Comparison of ENCODE assay signal across 9 cellular contexts in the genomic region with DNA sequence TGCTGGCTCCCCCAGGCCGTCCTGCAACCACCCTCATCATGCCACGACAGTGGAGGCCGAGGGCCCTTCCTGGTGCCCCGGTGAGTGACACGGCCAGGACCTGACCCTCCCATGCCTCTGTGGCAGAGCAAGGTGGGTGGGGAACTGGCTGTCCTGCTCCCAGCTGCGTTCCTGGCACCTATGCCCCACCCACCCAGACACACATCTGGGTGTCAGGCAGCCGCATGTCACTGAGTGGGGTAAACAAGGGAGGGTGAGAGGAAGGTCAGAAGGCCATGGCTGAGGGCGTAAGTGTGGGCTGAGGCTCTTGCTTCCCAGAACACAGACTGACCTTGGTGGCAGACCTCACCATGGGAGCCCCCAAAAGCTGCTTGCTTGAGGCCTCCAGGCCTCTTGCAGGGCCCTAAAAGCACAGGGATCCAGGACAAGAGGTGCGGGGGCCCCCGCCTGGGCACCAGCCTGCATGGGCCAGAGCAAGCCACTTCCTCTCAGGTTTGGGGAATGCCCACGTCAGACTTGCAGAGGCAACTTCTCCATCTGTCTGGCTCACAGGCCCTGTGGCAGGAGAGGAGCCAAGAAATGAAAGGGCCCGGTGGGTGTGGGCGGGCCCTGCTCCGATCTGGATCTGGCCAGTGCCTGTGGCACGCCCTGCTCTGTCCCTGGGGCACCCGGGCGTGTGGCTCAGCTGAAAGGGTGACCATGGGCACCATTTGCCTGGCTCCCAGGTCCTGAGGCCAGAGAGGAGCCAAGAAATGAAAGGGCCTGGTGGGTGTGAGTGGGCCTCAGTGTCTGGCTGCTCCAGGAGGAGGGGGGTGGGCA. TPM values are rescaled to one million over a fixed set of nuclear protein-coding genes. Genes with fewer than 3 reads are reported as not detected.
DNase-seq lines count a peak whose midpoint lies in the region; ATAC-seq and TF ChIP-seq lines count a peak whose summit lies in the region.
"Had no signal": no experiment of that assay in that cellular context is flagged by ENCODE, and none has a peak within 500 bp of the region (broad histone marks: within the 10 kb centered on the region; RNA-seq: fewer than 3 reads in every experiment).

No MANE protein-coding gene starts in this region.

- peak in 1 of 2 donors; percentile 35 for TF ChIP-seq POLR2A in tibial nerve (IDR thresholded peaks at IDR 0.05)

- 59% methylated on average over 17 of the region's 17 CpGs for WGBS in liver
- 26 to 36% methylated on average over 14 to 16 of the region's 17 CpGs for WGBS in tibial nerve, 2 donors

- no peaks in the 10 kb centered on the region for H3K36me3 ChIP-seq in RWPE2 (ENCODE audit: low read depth)
- no peaks in the 10 kb centered on the region for H3K36me3 ChIP-seq in liver (ENCODE audit: control insufficient read depth in 4 of 4, insufficient read depth in 3 of 4, low read depth in 1 of 4, low read length in 3 of 4)
- no peaks in the 10 kb centered on the region for H3K36me3 ChIP-seq in tibial nerve

- H3K4me3 ChIP-seq in RWPE2 (ENCODE audit: severe bottlenecking) (no peak overlapping the region), liver (ENCODE audit: low read depth in 1 of 3, low read length in 3 of 3) (no peak overlapping the region), tibial nerve (no peak overlapping the region)

- H3K4me1 Mint-ChIP-seq in CD4-positive, alpha-beta T cell (ENCODE audit: low read depth): peaks cover 33% of the 10 kb centered on the region
- peaks cover 35% of the 10 kb centered on the region for H3K4me1 Mint-ChIP-seq in MCF 10A (ENCODE audit: insufficient read depth, unreplicated experiment)
- H3K4me1 Mint-ChIP-seq: nephron had no signal

- ATAC-seq in CD4-positive, alpha-beta T cell (ENCODE audit: poor library complexity): peak; percentile 68
- peak; percentile 49 for ATAC-seq in GM21786 (IDR thresholded peaks at IDR 0.05; ENCODE audit: unreplicated experiment)
- peak; percentile 67 for ATAC-seq in RWPE2 (ENCODE audit: low read depth)
- ATAC-seq in GM19324 (IDR thresholded peaks at IDR 0.05; ENCODE audit: low FRiP score, unreplicated experiment): no peak

- CTCF ChIA-PET in CD4-positive, alpha-beta T cell (lab: Charles Lee): interaction anchor here (1.2 kb wide), 1 partner anchor 10 kb away, joined by 6 read pairs; no protein-coding TSS in a partner anchor
- CTCF ChIA-PET in MCF 10A (lab: Yijun Ruan, JAX): interaction anchor here (0.6 to 1.2 kb wide), 4 partner anchors 11 to 410 kb away, joined by 3 to 4 read pairs (median 3); partner anchors contain the start of gene DCXR

- H3K27me3 Mint-ChIP-seq in CD4-positive, alpha-beta T cell: no peaks in the 10 kb centered on the region
- no peaks in the 10 kb centered on the region for H3K27me3 Mint-ChIP-seq in MCF 10A (ENCODE audit: insufficient read depth, unreplicated experiment)

- intact Hi-C loops in CD4-positive, alpha-beta T cell (cut with DNase I, micrococcal nuclease): loop anchor here in 1 of 2 experiments (2.0 kb wide), 1 partner anchor 16 kb away; no protein-coding TSS in a partner anchor
- intact Hi-C loops in MCF 10A (cut with micrococcal nuclease): no loop called here

- H3K4me3 Mint-ChIP-seq in CD4-positive, alpha-beta T cell: peak overlapping the region; percentile 69
- peak overlapping the region; percentile 60 for H3K4me3 Mint-ChIP-seq in MCF 10A (ENCODE audit: unreplicated experiment)

- BruUV-seq in MCF 10A (replicated peaks; lab: Mats Ljungman, UMichigan): no TSS peak

- no peak for TF ChIP-seq RAD21 in liver (IDR thresholded peaks at IDR 0.05)

- H3K9ac ChIP-seq in liver (ENCODE audit: low read depth in 1 of 2, low read length in 2 of 2): peak overlapping the region in 1 of 2 donors; percentile 30

- H3K4me1 ChIP-seq in RWPE2 (ENCODE audit: insufficient read depth, poor library complexity, severe bottlenecking) (peaks cover 31% of the 10 kb centered on the region), liver (ENCODE audit: control insufficient read depth in 4 of 4, insufficient read depth in 4 of 4, low read length in 3 of 4) (peaks cover 4 to 24% (median 14%) of the 10 kb centered on the region in 4 donors), tibial nerve (peaks cover 3 to 46% (median 31%) of the 10 kb centered on the region in 4 donors)

- H3K9me3 Mint-ChIP-seq in CD4-positive, alpha-beta T cell: no peaks in the 10 kb centered on the region
- H3K9me3 Mint-ChIP-seq in MCF 10A (ENCODE audit: unreplicated experiment): no peaks in the 10 kb centered on the region

- peak overlapping the region; percentile 88 for H3K27ac Mint-ChIP-seq in CD4-positive, alpha-beta T cell
- H3K27ac Mint-ChIP-seq in MCF 10A (ENCODE audit: low read depth, unreplicated experiment): peak overlapping the region; percentile 90
- H3K27ac Mint-ChIP-seq: nephron had no signal

- peak overlapping the region; percentile 21 for H3K27ac ChIP-seq in CD4-positive, alpha-beta T cell (ENCODE audit: low read depth, low read length)
- H3K27ac ChIP-seq in RWPE2 (ENCODE audit: poor library complexity, severe bottlenecking): peak overlapping the region; percentile 98
- peak overlapping the region; percentile 60 to 82 for H3K27ac ChIP-seq in liver (ENCODE audit: low read depth in 1 of 2, low read length in 2 of 2)
- H3K27ac ChIP-seq in tibial nerve: peak overlapping the region; percentile 34 to 88 (median 80)

- DNase-seq in CD4-positive, alpha-beta T cell: peak in 2 of 10 experiments; percentile 39 to 56
- peak; percentile 88 for DNase-seq in RWPE2 (ENCODE audit: low spot score)
- peak; percentile 97 for DNase-seq in MCF 10A (ENCODE audit: unreplicated experiment)
- peak in 1 of 2 donors; percentile 57 for DNase-seq in tibial nerve (ENCODE audit: low spot score in 2 of 2)
- DNase-seq in NCI-H524 treated with DMSO at 0.1 percent for 48 hours (lab: John Stamatoyannopoulos, UW): no peak

- no peaks in the 10 kb centered on the region for H3K9me3 ChIP-seq in CD4-positive, alpha-beta T cell (ENCODE audit: control insufficient read depth, low read length)
- H3K9me3 ChIP-seq in RWPE2 (ENCODE audit: severe bottlenecking) (no peaks in the 10 kb centered on the region), liver (ENCODE audit: control insufficient read depth in 4 of 4, low read length in 3 of 4) (no peaks in the 10 kb centered on the region), tibial nerve (no peaks in the 10 kb centered on the region)

- TF ChIP-seq EP300 in tibial nerve (IDR thresholded peaks at IDR 0.05): peak in 1 of 2 donors; percentile 47

- no peaks in the 10 kb centered on the region for H3K27me3 ChIP-seq in CD4-positive, alpha-beta T cell (ENCODE audit: control insufficient read depth, insufficient read depth, low read length)
- H3K27me3 ChIP-seq in RWPE2 (ENCODE audit: insufficient read depth, poor library complexity, severe bottlenecking) (no peaks in the 10 kb centered on the region), liver (ENCODE audit: control insufficient read depth in 4 of 4, insufficient read depth in 4 of 4, low read length in 3 of 4) (no peaks in the 10 kb centered on the region), tibial nerve (no peaks in the 10 kb centered on the region)

- no peaks in the 10 kb centered on the region for H3K36me3 Mint-ChIP-seq in CD4-positive, alpha-beta T cell (ENCODE audit: low read depth)
- no peaks in the 10 kb centered on the region for H3K36me3 Mint-ChIP-seq in MCF 10A (ENCODE audit: insufficient read depth, unreplicated experiment)

- POLR2A ChIA-PET in CD4-positive, alpha-beta T cell (lab: Charles Lee): interaction anchor here (1.0 kb wide), 1 partner anchor 12 kb away, joined by 3 read pairs; the partner anchor contains the start of gene SLC16A3
- POLR2A ChIA-PET in MCF 10A (lab: Yijun Ruan, JAX): interaction anchor here (1.1 to 5.9 kb wide), 6 partner anchors 11 to 118 kb away, joined by 3 to 40 read pairs (median 12); partner anchors contain the start of gene SLC16A3

- TF ChIP-seq CTCF in CD4-positive, alpha-beta T cell (IDR thresholded peaks at IDR 0.05): no peak
- TF ChIP-seq CTCF in RWPE2 (IDR thresholded peaks at IDR 0.05; ENCODE audit: poor library complexity, severe bottlenecking): peak; percentile 21
- no peak for TF ChIP-seq CTCF in MCF 10A (IDR thresholded peaks at IDR 0.05; ENCODE audit: unreplicated experiment)
- TF ChIP-seq CTCF in liver (IDR thresholded peaks at IDR 0.05; ENCODE audit: low read depth, low read length, missing input control): no peak
- no peak for TF ChIP-seq CTCF in tibial nerve (IDR thresholded peaks at IDR 0.05)

TF ChIP-seq in liver, 16 proteins besides CTCF, POLR2A, EP300 and RAD21:
- peak; percentile 10 to 15 for TF ChIP-seq RXRA (IDR thresholded peaks at IDR 0.05)
- TF ChIP-seq GABPA (IDR thresholded peaks at IDR 0.05 in 1 of 2, conservative IDR thresholded peaks at IDR 0.05 in 1 of 2): no peak

RNA-seq across cellular contexts. Expression of gene CCDC57, which starts 3.9 kb away (rescaled TPM):
- total RNA-seq in CD4-positive, alpha-beta T cell: 100 to 1,000 TPM; 129 to 135 TPM
- total RNA-seq in MCF 10A (2022) (86.8 and 87.3 TPM in 2 replicates), liver (10 to 100 TPM in 1 of 2 donors, 1 to 10 TPM in 1; 5.4 to 13.6 TPM), tibial nerve (10 to 100 TPM; 33.5 to 91.2 (median 47.9) TPM)
- polyA plus RNA-seq in liver: 10 to 100 TPM in 1 of 2 donors, 1 to 10 TPM in 1; 9.8 to 19.1 TPM

RNA-seq across cellular contexts. Expression of gene SLC16A3, which starts 12.3 kb away (rescaled TPM):
- 10 to 100 TPM; 93.4 to 99.0 TPM for total RNA-seq in CD4-positive, alpha-beta T cell
- 268 and 350 TPM in 2 replicates for total RNA-seq in MCF 10A (2022)
- 10 to 100 TPM in 1 of 2 donors, 1 to 10 TPM in 1; 9.2 to 10.5 TPM for total RNA-seq in liver
- 1 to 10 TPM; 1.1 to 8.4 TPM for polyA plus RNA-seq in liver
- total RNA-seq in tibial nerve: 10 to 100 TPM; 10.5 to 36.0 (median 21.4) TPM

RNA-seq across cellular contexts. Expression of gene CSNK1D, which starts 57.0 kb away (rescaled TPM):
- total RNA-seq in CD4-positive, alpha-beta T cell: 100 to 1,000 TPM; 277 to 286 TPM
- total RNA-seq in MCF 10A (2022) (191 and 193 TPM in 2 replicates), liver (10 to 100 TPM; 22.0 to 49.0 TPM), tibial nerve (100 to 1,000 TPM in 3 of 4 donors, 10 to 100 TPM in 1; 93.9 to 160 (median 124) TPM)
- polyA plus RNA-seq in liver: 10 to 100 TPM; 29.0 to 39.3 TPM

Comparison
In these comparisons a context has a peak if more than half of its experiments do, and no peak if none do; other contexts are left out.
1. H3K27ac ChIP-seq: peak in every context shown above with its lines; median percentile 98 in RWPE2; 80 in tibial nerve; 71 in liver; 21 in CD4-positive, alpha-beta T cell.